ENCODE assay signal across 9 cellular contexts in genomic region chr3:56467801-56468183, GRCh38. TPM values are rescaled to one million over a fixed set of nuclear protein-coding genes. Genes with fewer than 3 reads are reported as not detected.
A peak's percentile ranks its signal among the peaks of the same experiment; 100 is the strongest.
DNase-seq lines count a peak whose midpoint lies in the region; ATAC-seq and TF ChIP-seq lines count a peak whose summit lies in the region.
"Had no signal": no experiment of that assay in that cellular context is flagged by ENCODE, and none has a peak within 500 bp of the region (broad histone marks: within the 10 kb centered on the region; RNA-seq: fewer than 3 reads in every experiment).

No MANE protein-coding gene starts in this region.

- H3K4me1 ChIP-seq in RWPE2 (ENCODE audit: insufficient read depth, poor library complexity, severe bottlenecking) (no peaks in the 10 kb centered on the region), parathyroid adenoma (peaks cover 4% of the 10 kb centered on the region)

- no peak for TF ChIP-seq CTCF in CD4-positive, alpha-beta T cell (IDR thresholded peaks at IDR 0.05)
- TF ChIP-seq CTCF in RWPE2 (IDR thresholded peaks at IDR 0.05; ENCODE audit: poor library complexity, severe bottlenecking) (no peak), foreskin fibroblast (IDR thresholded peaks at IDR 0.05; ENCODE audit: low read depth, low read length) (no peak), parathyroid adenoma (IDR thresholded peaks at IDR 0.05) (no peak)

- H3K27me3 Mint-ChIP-seq in CD4-positive, alpha-beta T cell: peaks cover 89% of the 10 kb centered on the region

- no peaks in the 10 kb centered on the region for H3K9me3 ChIP-seq in CD4-positive, alpha-beta T cell (ENCODE audit: control insufficient read depth, low read length)
- H3K9me3 ChIP-seq in RWPE2 (ENCODE audit: severe bottlenecking) (no peaks in the 10 kb centered on the region), parathyroid adenoma (ENCODE audit: control insufficient read depth, low read length) (no peaks in the 10 kb centered on the region)

- no peaks in the 10 kb centered on the region for H3K79me2 ChIP-seq in parathyroid adenoma

- H2AFZ ChIP-seq in parathyroid adenoma: peak overlapping the region; percentile 97

- H3K36me3 Mint-ChIP-seq in CD4-positive, alpha-beta T cell (ENCODE audit: low read depth): no peaks in the 10 kb centered on the region

- H3K4me3 ChIP-seq in RWPE2 (ENCODE audit: severe bottlenecking): peak overlapping the region; percentile 34
- peak overlapping the region; percentile 41 to 42 for H3K4me3 ChIP-seq in foreskin fibroblast (ENCODE audit: low read depth in 1 of 2, low read length in 2 of 2)
- H3K4me3 ChIP-seq in parathyroid adenoma (ENCODE audit: low read depth, low read length): peak overlapping the region; percentile 64

- no peak overlapping the region for H3K27ac Mint-ChIP-seq in CD4-positive, alpha-beta T cell

- CTCF ChIA-PET in CD4-positive, alpha-beta T cell (lab: Charles Lee): no interaction called here

- H3K9me3 Mint-ChIP-seq in CD4-positive, alpha-beta T cell: peaks cover 2% of the 10 kb centered on the region

- H3K27ac ChIP-seq in CD4-positive, alpha-beta T cell (ENCODE audit: low read depth, low read length): no peak overlapping the region
- H3K27ac ChIP-seq in RWPE2 (ENCODE audit: poor library complexity, severe bottlenecking) (no peak overlapping the region), parathyroid adenoma (no peak overlapping the region)
- H3K27ac ChIP-seq: epithelial cell of prostate had no signal

- POLR2A ChIA-PET in CD4-positive, alpha-beta T cell (lab: Charles Lee): no interaction called here

- peaks cover 76% of the 10 kb centered on the region for H3K27me3 ChIP-seq in CD4-positive, alpha-beta T cell (ENCODE audit: control insufficient read depth, insufficient read depth, low read length)
- H3K27me3 ChIP-seq in RWPE2 (ENCODE audit: insufficient read depth, poor library complexity, severe bottlenecking) (peaks cover 40% of the 10 kb centered on the region), parathyroid adenoma (ENCODE audit: control insufficient read depth, insufficient read depth, low read length) (no peaks in the 10 kb centered on the region)

- intact Hi-C loops in CD4-positive, alpha-beta T cell (cut with DNase I, micrococcal nuclease): no loop called here

- peak overlapping the region; percentile 12 for H3K9ac ChIP-seq in parathyroid adenoma

- peak overlapping the region; percentile 73 for H3K4me2 ChIP-seq in parathyroid adenoma (ENCODE audit: low read length)

- H3K4me1 Mint-ChIP-seq in CD4-positive, alpha-beta T cell (ENCODE audit: low read depth): peaks cover 22% of the 10 kb centered on the region

- H3K4me3 Mint-ChIP-seq in CD4-positive, alpha-beta T cell: peak overlapping the region; percentile 27

- DNase-seq in CD4-positive, alpha-beta T cell: no peak
- DNase-seq in RWPE2 (ENCODE audit: low spot score) (no peak), foreskin fibroblast (peak in 1 of 2 donors; percentile 17), mesenteric fat pad (ENCODE audit: low spot score) (no peak), NAMALWA (ENCODE audit: low spot score) (no peak), NCI-H2107 treated with DMSO at 0.1 percent for 48 hours (lab: John Stamatoyannopoulos, UW; ENCODE audit: unreplicated experiment) (no peak), SW 1271 (lab: John Stamatoyannopoulos, UW) (no peak)

- H3K36me3 ChIP-seq in RWPE2 (ENCODE audit: low read depth) (no peaks in the 10 kb centered on the region), parathyroid adenoma (ENCODE audit: control insufficient read depth, insufficient read depth, low read length) (no peaks in the 10 kb centered on the region)

- no peak for ATAC-seq in CD4-positive, alpha-beta T cell (ENCODE audit: poor library complexity)
- peak; percentile 11; the same call in 2 of the 3 replicates for ATAC-seq in RWPE2 (ENCODE audit: low read depth)

RNA-seq across cellular contexts. Expression of gene ERC2, which starts 0.5 kb away (rescaled TPM):
- not detected for total RNA-seq in CD4-positive, alpha-beta T cell
- 1.1 TPM for total RNA-seq in mesenteric fat pad
